8 cellular contexts compared by ENCODE assay signal in genomic region chr6:27187546-27188205, GRCh38. TPM values are rescaled to one million over a fixed set of nuclear protein-coding genes. Genes with fewer than 3 reads are reported as not detected.
DNase-seq lines count a peak whose midpoint lies in the region; ATAC-seq, FAIRE-seq and TF ChIP-seq lines count a peak whose summit lies in the region.
"Not testable (repeated sequence)": the region's sequence is repeated elsewhere in the genome, so short reads cannot be mapped to it uniquely, and the experiment has no call there.

No MANE protein-coding gene starts in this region.

- not testable (repeated sequence) for H3K27me3 ChIP-seq in keratinocyte (ENCODE audit: control insufficient read depth, extremely low read depth, insufficient read depth, low read length); neural progenitor cell; suprapubic skin

- H3K4me1 Mint-ChIP-seq in CD14-positive monocyte (peaks cover 18% of the 10 kb centered on the region), endothelial cell (ENCODE audit: unreplicated experiment) (peaks cover 14% of the 10 kb centered on the region), neural progenitor cell (peaks cover 15% of the 10 kb centered on the region)
- not testable (repeated sequence) for H3K4me1 Mint-ChIP-seq in activated naive CD8-positive, alpha-beta T cell treated with anti-CD3 and anti-CD28 coated beads for 36 hours

- H3K4me3 Mint-ChIP-seq in CD14-positive monocyte (peak overlapping the region; percentile 92 to 96), endothelial cell (ENCODE audit: unreplicated experiment) (peak overlapping the region; percentile 95), neural progenitor cell (peak overlapping the region; percentile 89)
- H3K4me3 Mint-ChIP-seq in activated naive CD8-positive, alpha-beta T cell treated with anti-CD3 and anti-CD28 coated beads for 36 hours = peak overlapping the region; percentile 84

- peak; percentile 5 for ATAC-seq in SK-N-SH treated with all-trans-retinoic acid at 6 μM for 48 hours

- FAIRE-seq in keratinocyte (lab: Jason Lieb, UNC) = not testable (repeated sequence)

- not testable (repeated sequence) for H3K4me1 ChIP-seq in keratinocyte (ENCODE audit: control insufficient read depth, extremely low read depth, insufficient read depth, low read length)
- H3K4me1 ChIP-seq in neural progenitor cell (peaks cover 16% of the 10 kb centered on the region), suprapubic skin (peaks cover 11% of the 10 kb centered on the region)

- dilution Hi-C loops in keratinocyte (cut with MboI; ENCODE audit: extremely low pct_ligation_motif_present, low sequenced_read_pairs) = not testable (repeated sequence)

- H3K4me2 ChIP-seq in keratinocyte (ENCODE audit: control insufficient read depth, extremely low read depth, insufficient read depth, low read depth, low read length) = peak overlapping the region; percentile 98
- peak overlapping the region; percentile 80 for H3K4me2 ChIP-seq in neural progenitor cell

- H3K4me3 ChIP-seq in keratinocyte (ENCODE audit: control insufficient read depth in 2 of 3, extremely low read depth in 1 of 3, insufficient read depth in 2 of 3, low read depth in 1 of 3, low read length in 3 of 3) (peak overlapping the region; percentile 64 to 94 (median 81)), neural progenitor cell (peak overlapping the region; percentile 57), suprapubic skin (peak overlapping the region; percentile 69)

- H3F3A ChIP-seq in neural progenitor cell (ENCODE audit: low read depth) = peaks cover 14% of the 10 kb centered on the region

- peaks cover 0 to 14% (median 4%) of the 10 kb centered on the region in 7 donors for H3K9me3 Mint-ChIP-seq in CD14-positive monocyte
- H3K9me3 Mint-ChIP-seq in activated naive CD8-positive, alpha-beta T cell treated with anti-CD3 and anti-CD28 coated beads for 36 hours; endothelial cell (ENCODE audit: unreplicated experiment); neural progenitor cell: not testable (repeated sequence)

- not testable (repeated sequence) for H3K36me3 ChIP-seq in keratinocyte (ENCODE audit: control insufficient read depth in 2 of 2, extremely low read depth in 1 of 2, insufficient read depth in 2 of 2, low read length in 2 of 2); neural progenitor cell; suprapubic skin

- WGBS in suprapubic skin = 8% methylated on average over 20 of the region's 20 CpGs

- H3K27me3 Mint-ChIP-seq in CD14-positive monocyte (ENCODE audit: low read depth in 3 of 3) = peaks cover 8 to 24% (median 19%) of the 10 kb centered on the region in 3 donors
- not testable (repeated sequence) for H3K27me3 Mint-ChIP-seq in activated naive CD8-positive, alpha-beta T cell treated with anti-CD3 and anti-CD28 coated beads for 36 hours; endothelial cell (ENCODE audit: unreplicated experiment); neural progenitor cell (ENCODE audit: insufficient read depth, low read depth)

- H3K9me1 ChIP-seq in keratinocyte (ENCODE audit: control insufficient read depth, extremely low read depth, insufficient read depth, low read length) = not testable (repeated sequence)

- not testable (repeated sequence) for H3K36me3 Mint-ChIP-seq in CD14-positive monocyte; activated naive CD8-positive, alpha-beta T cell treated with anti-CD3 and anti-CD28 coated beads for 36 hours; endothelial cell (ENCODE audit: low read depth, unreplicated experiment); neural progenitor cell

- not testable (repeated sequence) for TF ChIP-seq POLR2A in suprapubic skin (IDR thresholded peaks at IDR 0.05)

- peak overlapping the region; percentile 88 for H2AFZ ChIP-seq in keratinocyte (ENCODE audit: control insufficient read depth, low read length)
- H2AFZ ChIP-seq in neural progenitor cell (replicated peaks) = peak overlapping the region; percentile 48

- not testable (repeated sequence) for DNase-seq in CD14-positive monocyte (ENCODE audit: low spot score); activated naive CD8-positive, alpha-beta T cell treated with anti-CD3 and anti-CD28 coated beads for 36 hours; endothelial cell (ENCODE audit: low spot score); keratinocyte (ENCODE audit: low read depth, low spot score); suprapubic skin (ENCODE audit: low spot score in 2 of 2)
- peak in 62 of 76 experiments; percentile 15 to 84 (median 58) for DNase-seq in HUDEP-2 (lab: John Stamatoyannopoulos, UW; ENCODE audit: unreplicated experiment in 76 of 76)
- DNase-seq in neural progenitor cell (ENCODE audit: low spot score) = peak; percentile 24

- H3K27ac ChIP-seq in keratinocyte (ENCODE audit: control insufficient read depth, insufficient read depth, low read length) = peak overlapping the region; percentile 61
- peak overlapping the region; percentile 39 for H3K27ac ChIP-seq in neural progenitor cell
- peak overlapping the region; percentile 66 for H3K27ac ChIP-seq in suprapubic skin

- not testable (repeated sequence) for TF ChIP-seq CTCF in CD14-positive monocyte (IDR thresholded peaks at IDR 0.05); endothelial cell (IDR thresholded peaks at IDR 0.05; ENCODE audit: unreplicated experiment); keratinocyte (optimal IDR thresholded peaks at IDR 0.05 in 1 of 3, IDR thresholded peaks at IDR 0.05 in 1 of 3, conservative IDR thresholded peaks at IDR 0.05 in 1 of 3; ENCODE audit: extremely low read depth in 1 of 3, insufficient read depth in 2 of 3, low read length in 3 of 3); neural progenitor cell (IDR thresholded peaks at IDR 0.05); suprapubic skin (IDR thresholded peaks at IDR 0.05)

- H3K27ac Mint-ChIP-seq in CD14-positive monocyte (peak overlapping the region in 2 of 7 donors; percentile 13 to 58), endothelial cell (ENCODE audit: unreplicated experiment) (peak overlapping the region; percentile 40), neural progenitor cell (peak overlapping the region; percentile 7)
- H3K27ac Mint-ChIP-seq in activated naive CD8-positive, alpha-beta T cell treated with anti-CD3 and anti-CD28 coated beads for 36 hours = peak overlapping the region; percentile 62

- not testable (repeated sequence) for H4K20me1 ChIP-seq in keratinocyte (ENCODE audit: control insufficient read depth, extremely low read depth, insufficient read depth, low read length); neural progenitor cell (ENCODE audit: low read depth)

- TF ChIP-seq EP300 in suprapubic skin (IDR thresholded peaks at IDR 0.05) = not testable (repeated sequence)

- H3K9me3 ChIP-seq in keratinocyte (ENCODE audit: control insufficient read depth, low read depth, low read length); neural progenitor cell (ENCODE audit: low read depth); suprapubic skin: not testable (repeated sequence)

- not testable (repeated sequence) for H3K79me2 ChIP-seq in keratinocyte (ENCODE audit: control insufficient read depth, insufficient read depth, low read length); neural progenitor cell (ENCODE audit: low read depth)

- peak overlapping the region; percentile 74 for H3K9ac ChIP-seq in keratinocyte (ENCODE audit: control insufficient read depth, extremely low read depth, insufficient read depth, low read length)
- H3K9ac ChIP-seq in neural progenitor cell = not testable (repeated sequence)

- intact Hi-C loops in CD14-positive monocyte (cut with micrococcal nuclease) = loop anchor here in 1 of 2 donors (5.0 to 10.0 kb wide), 2 partner anchors 287 to 610 kb away; partner anchors contain the start of gene ZNF184

RNA-seq across cellular contexts. Expression of gene PRSS16, which starts 59.8 kb away (rescaled TPM):
- polyA plus RNA-seq in CD14-positive monocyte (not detected), keratinocyte (7.5 to 8.9 TPM (median 8.7 TPM) in 3 replicates)
- under 1 TPM; 0.38 to 0.54 TPM for total RNA-seq in activated naive CD8-positive, alpha-beta T cell treated with anti-CD3 and anti-CD28 coated beads for 36 hours
- total RNA-seq in endothelial cell (ENCODE audit: unreplicated experiment) (6.1 TPM), neural progenitor cell (ENCODE audit: low replicate concordance) (4.3 and 7.2 TPM in 2 replicates), suprapubic skin (10 to 100 TPM in 3 of 4 donors, 1 to 10 TPM in 1; 7.7 to 17.1 (median 13.8) TPM)
- 1.1 TPM for polyA plus RNA-seq in keratinocyte (2011; ENCODE audit: low read depth)
- 7.9 and 8.4 TPM in 2 replicates for polyA plus RNA-seq in keratinocyte (2011; cell fraction: cytosol; rRNA removed)
- polyA plus RNA-seq in keratinocyte (2011; cell fraction: nucleus; rRNA removed) = 9.1 and 9.9 TPM in 2 replicates
- 4.3 and 5.6 TPM in 2 replicates for polyA plus RNA-seq in keratinocyte (2012; ENCODE audit: low replicate concordance)
- 4.5 to 9.8 TPM (median 5.2 TPM) in 3 replicates for polyA minus RNA-seq in keratinocyte
- polyA minus RNA-seq in keratinocyte (2011; cell fraction: cytosol; rRNA and poly(A)+ RNA removed) = 3.5 TPM
- polyA minus RNA-seq in keratinocyte (2011; cell fraction: nucleus; rRNA and poly(A)+ RNA removed) = 2.3 and 2.4 TPM in 2 replicates
